Comparison of ENCODE assay signal across 10 cellular contexts in the genomic region with DNA sequence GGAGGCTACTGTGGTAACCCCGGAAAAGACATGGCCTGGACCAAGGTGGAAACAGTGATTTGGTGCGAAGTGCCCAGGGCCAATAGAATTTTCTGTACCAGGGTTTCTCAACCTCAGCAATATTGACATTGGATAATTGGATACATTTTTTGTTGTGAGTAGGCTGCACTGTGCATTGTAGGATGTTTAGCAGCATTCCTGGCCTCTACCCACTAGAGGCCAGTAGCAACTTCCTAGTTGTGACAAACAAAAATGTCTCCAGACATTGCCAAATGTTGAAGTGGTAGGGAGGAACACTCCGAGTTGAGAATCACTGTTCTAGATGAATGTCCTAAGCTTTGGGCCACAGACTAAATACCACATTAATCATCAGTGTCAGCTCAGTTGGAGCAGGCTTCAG. TPM values are rescaled to one million over a fixed set of nuclear protein-coding genes. Genes with fewer than 3 reads are reported as not detected.
DNase-seq lines count a peak whose midpoint lies in the region; ATAC-seq and TF ChIP-seq lines count a peak whose summit lies in the region.
"Had no signal": no experiment of that assay in that cellular context is flagged by ENCODE, and none has a peak within 500 bp of the region (broad histone marks: within the 10 kb centered on the region; RNA-seq: fewer than 3 reads in every experiment).

No MANE protein-coding gene starts in this region.

- H3K4me1 ChIP-seq in hepatocyte (ENCODE audit: insufficient read depth) = no peaks in the 10 kb centered on the region
- H3K4me1 ChIP-seq: body of pancreas had no signal

- ATAC-seq in GM19463 (IDR thresholded peaks at IDR 0.05; ENCODE audit: unreplicated experiment) = no peak
- ATAC-seq in GM21717 (IDR thresholded peaks at IDR 0.05; ENCODE audit: unreplicated experiment) = no peak
- no peak for ATAC-seq in HG02571 (IDR thresholded peaks at IDR 0.05; ENCODE audit: unreplicated experiment)
- ATAC-seq: body of pancreas had no signal

- WGBS in hepatocyte (ENCODE audit: low lambda C conversion rate, missing lambda C conversion rate) = 84% methylated on average over 3 of the region's 3 CpGs

- H3K79me2 ChIP-seq in hepatocyte = no peaks in the 10 kb centered on the region

- H3K36me3 ChIP-seq in hepatocyte (replicated peaks; ENCODE audit: insufficient read depth, low read depth) = no peaks in the 10 kb centered on the region

- H3K4me3 ChIP-seq in AG04449 (ENCODE audit: low read depth, low read length) (no peak overlapping the region), hepatocyte (no peak overlapping the region)
- H3K4me3 ChIP-seq: body of pancreas had no signal

- no peaks in the 10 kb centered on the region for H3K9me3 ChIP-seq in hepatocyte (ENCODE audit: low read depth)
- H3K9me3 ChIP-seq: body of pancreas had no signal

- CTCF ChIA-PET in AG04449 (lab: Yijun Ruan, JAX) = interaction anchor here (0.7 to 10.3 kb wide), 16 partner anchors 9 to 390 kb away, joined by 3 to 113 read pairs (median 3); a partner anchor contains a TSS

- peak; percentile 43 for TF ChIP-seq CTCF in AG04449 (IDR thresholded peaks at IDR 0.05; ENCODE audit: insufficient read depth, low read length, missing control alignments)
- peak; percentile 2 for TF ChIP-seq CTCF in GM20000 (IDR thresholded peaks at IDR 0.05; ENCODE audit: extremely low read depth, missing control alignments)
- peak; percentile 38 for TF ChIP-seq CTCF in hepatocyte (IDR thresholded peaks at IDR 0.05; ENCODE audit: poor library complexity)

- H2AFZ ChIP-seq in hepatocyte = no peak overlapping the region

- POLR2A ChIA-PET in AG04449 (lab: Yijun Ruan, JAX) = no interaction called here

- no peaks in the 10 kb centered on the region for H3K9me2 ChIP-seq in hepatocyte (replicated peaks; ENCODE audit: insufficient read depth)

- no peak for DNase-seq in AG04449 (ENCODE audit: low read depth, low spot score)
- DNase-seq in GM20000 (ENCODE audit: low spot score) = no peak
- DNase-seq in SW480 (ENCODE audit: low spot score) = peak; percentile 28
- DNase-seq in hepatocyte (ENCODE audit: low spot score) = peak; percentile 23
- DNase-seq in NCI-H2196 treated with DMSO at 0.1 percent for 48 hours (lab: John Stamatoyannopoulos, UW; ENCODE audit: unreplicated experiment) = no peak
- DNase-seq: body of pancreas; stimulated activated CD8-positive, alpha-beta memory T cell treated with anti-CD3 and anti-CD28 coated beads, Interleukin-4, amount 100 ng/mL, for 48 hours had no signal

- H4K20me1 ChIP-seq in hepatocyte (ENCODE audit: insufficient read depth, poor library complexity, severe bottlenecking) = no peaks in the 10 kb centered on the region

- H3K27ac ChIP-seq in hepatocyte = no peak overlapping the region

- H3K4me2 ChIP-seq in hepatocyte = no peak overlapping the region

- no peaks in the 10 kb centered on the region for H3K27me3 ChIP-seq in hepatocyte
- H3K27me3 ChIP-seq: body of pancreas had no signal

RNA-seq across cellular contexts. Expression of a gene that starts 6.2 kb away (rescaled TPM):
- 24.9 and 27.0 TPM in 2 replicates for total RNA-seq in hepatocyte
- 20.7 and 22.9 TPM in 2 replicates for polyA plus RNA-seq in hepatocyte

RNA-seq across cellular contexts. Expression of a gene that starts 14.7 kb away (rescaled TPM):
- 80.7 and 138 TPM in 2 replicates for total RNA-seq in hepatocyte
- 41.8 and 47.3 TPM in 2 replicates for polyA plus RNA-seq in hepatocyte

Comparison
In these comparisons a context has a peak if more than half of its experiments do, and no peak if none do; other contexts are left out.
1. DNase-seq: peak in SW480 (single experiment) and hepatocyte (single experiment); none in AG04449 (single experiment), GM20000 (single experiment) and NCI-H2196 treated with DMSO at 0.1 percent for 48 hours (single experiment).
2. Peak in every context shown above with its lines, with median percentiles within 50 percentile points of each other: CTCF ChIP-seq.